In genomic region chr20:16241911-16242310, GRCh38 we compare ENCODE assay signal across 18 cellular contexts.
A peak's percentile ranks its signal among the peaks of the same experiment; 100 is the strongest.
DNase-seq lines count a peak whose midpoint lies in the region; ATAC-seq, FAIRE-seq and TF ChIP-seq lines count a peak whose summit lies in the region.
"Had no signal": no experiment of that assay in that cellular context is flagged by ENCODE, and none has a peak within 500 bp of the region (broad histone marks: within the 10 kb centered on the region; RNA-seq: fewer than 3 reads in every experiment).

No MANE protein-coding gene starts in this region.

- POLR2A ChIA-PET in SK-N-SH (lab: Yijun Ruan, JAX) = no interaction called here

- no peak overlapping the region for H3K9ac ChIP-seq in SK-N-SH
- H3K9ac ChIP-seq in kidney (ENCODE audit: low read length in 2 of 2) = no peak overlapping the region

- no peaks in the 10 kb centered on the region for H3F3A ChIP-seq in SK-N-SH (replicated peaks; ENCODE audit: insufficient read depth)

- H3K4me3 ChIP-seq in SK-N-SH (ENCODE audit: low read depth in 2 of 2, low read length in 1 of 2) = no peak overlapping the region
- H3K4me3 ChIP-seq in RWPE2 (ENCODE audit: severe bottlenecking) = no peak overlapping the region
- no peak overlapping the region for H3K4me3 ChIP-seq in left ventricle myocardium inferior
- H3K4me3 ChIP-seq in kidney (ENCODE audit: low read length in 2 of 2) = no peak overlapping the region
- H3K4me3 ChIP-seq: A549, Peyer's patch, smooth muscle cell, upper lobe of right lung had no signal

- H3K9me3 ChIP-seq in SK-N-SH (no peaks in the 10 kb centered on the region), RWPE2 (ENCODE audit: severe bottlenecking) (no peaks in the 10 kb centered on the region), left ventricle myocardium inferior (replicated peaks) (peaks cover 38% of the 10 kb centered on the region), kidney (ENCODE audit: control insufficient read depth in 1 of 2, low read length in 2 of 2) (peaks cover 0 to 15% of the 10 kb centered on the region in 2 donors)
- H3K9me3 ChIP-seq: upper lobe of right lung had no signal

- peak; percentile 71 for TF ChIP-seq RAD21 in SK-N-SH (IDR thresholded peaks at IDR 0.05; ENCODE audit: low read length)

- H3K79me2 ChIP-seq in SK-N-SH (ENCODE audit: insufficient read depth) = no peaks in the 10 kb centered on the region

- H3K36me3 Mint-ChIP-seq in stimulated activated memory B cell treated with anti-CD40 and anti-IgM and Interleukin-4, amounts not matched to agents 10 μg/mL and 1 μg/mL and 100 μg/mL, for 72 hours = peaks cover 20% of the 10 kb centered on the region
- H3K36me3 Mint-ChIP-seq: activated naive CD4-positive, alpha-beta T cell treated with anti-CD3 and anti-CD28 coated beads, Interleukin-2, amount 50 U/mL, for 24 hours had no signal

- CTCF ChIA-PET in SK-N-SH (lab: Yijun Ruan, JAX) = interaction anchor here (1.3 to 1.8 kb wide), 4 partner anchors 8 to 234 kb away, joined by 3 to 7 read pairs (median 4); no protein-coding TSS in a partner anchor

- peaks cover 6% of the 10 kb centered on the region for H3K4me1 Mint-ChIP-seq in stimulated activated memory B cell treated with anti-CD40 and anti-IgM and Interleukin-4, amounts not matched to agents 10 μg/mL and 1 μg/mL and 100 μg/mL, for 72 hours
- H3K4me1 Mint-ChIP-seq: activated naive CD4-positive, alpha-beta T cell treated with anti-CD3 and anti-CD28 coated beads, Interleukin-2, amount 50 U/mL, for 24 hours; immature natural killer cell had no signal

- peaks cover 19% of the 10 kb centered on the region for H3K9me3 Mint-ChIP-seq in stimulated activated memory B cell treated with anti-CD40 and anti-IgM and Interleukin-4, amounts not matched to agents 10 μg/mL and 1 μg/mL and 100 μg/mL, for 72 hours

- no peaks in the 10 kb centered on the region for H3K9me2 ChIP-seq in SK-N-SH

- no peak; the same call in 2 of the 3 replicates for ATAC-seq in SK-N-SH treated with all-trans-retinoic acid at 6 μM for 48 hours
- 0 out of 3 replicates have a peak, but pooled peaks have one; percentile 31 for ATAC-seq in RWPE2 (ENCODE audit: low read depth)
- ATAC-seq in stimulated activated memory B cell treated with anti-CD40 and anti-IgM and Interleukin-4, amounts not matched to agents 10 μg/mL and 1 μg/mL and 100 μg/mL, for 72 hours = peak; percentile 67
- ATAC-seq: naive thymus-derived CD8-positive, alpha-beta T cell; upper lobe of right lung had no signal

- no peak for TF ChIP-seq EP300 in SK-N-SH (IDR thresholded peaks at IDR 0.05; ENCODE audit: borderline replicate concordance in 1 of 2, low read depth in 1 of 2, low read length in 1 of 2)

- no peak overlapping the region for H3K4me3 Mint-ChIP-seq in stimulated activated memory B cell treated with anti-CD40 and anti-IgM and Interleukin-4, amounts not matched to agents 10 μg/mL and 1 μg/mL and 100 μg/mL, for 72 hours
- H3K4me3 Mint-ChIP-seq: activated naive CD4-positive, alpha-beta T cell treated with anti-CD3 and anti-CD28 coated beads, Interleukin-2, amount 50 U/mL, for 24 hours; immature natural killer cell; naive thymus-derived CD8-positive, alpha-beta T cell had no signal

- H3K4me2 ChIP-seq in SK-N-SH = no peak overlapping the region
- H3K4me2 ChIP-seq: A549, smooth muscle cell had no signal

- no peak for FAIRE-seq in kidney (lab: Jason Lieb, UNC)
- FAIRE-seq: A549, colon had no signal

- H3K4me1 ChIP-seq in SK-N-SH (ENCODE audit: control insufficient read depth in 1 of 2, insufficient read depth in 2 of 2, low read depth in 1 of 2, low read length in 1 of 2) = peaks cover 0 to 28% of the 10 kb centered on the region in 2 experiments; a peak in 2 of 4 replicates
- no peaks in the 10 kb centered on the region for H3K4me1 ChIP-seq in RWPE2 (ENCODE audit: insufficient read depth, poor library complexity, severe bottlenecking)
- no peaks in the 10 kb centered on the region for H3K4me1 ChIP-seq in left ventricle myocardium inferior
- no peaks in the 10 kb centered on the region for H3K4me1 ChIP-seq in kidney (ENCODE audit: control insufficient read depth in 1 of 2, insufficient read depth in 1 of 2, low read depth in 1 of 2, low read length in 2 of 2)
- H3K4me1 ChIP-seq: A549, Peyer's patch, upper lobe of right lung had no signal

- DNase-seq in SK-N-SH (peak; percentile 38), RWPE2 (ENCODE audit: low spot score) (no peak), left ventricle myocardium inferior (no peak), GOT3 (lab: John Stamatoyannopoulos, UW) (no peak), kidney (no peak), NOMO-1 treated with DMSO at 0.1 percent for 48 hours (lab: John Stamatoyannopoulos, UW; ENCODE audit: unreplicated experiment) (no peak)
- DNase-seq: DND-41; naive thymus-derived CD8-positive, alpha-beta T cell; NCI-H2081; Peyer's patch; upper lobe of right lung had no signal

- H3K27ac Mint-ChIP-seq in stimulated activated memory B cell treated with anti-CD40 and anti-IgM and Interleukin-4, amounts not matched to agents 10 μg/mL and 1 μg/mL and 100 μg/mL, for 72 hours = peak overlapping the region; percentile 0
- H3K27ac Mint-ChIP-seq: activated naive CD4-positive, alpha-beta T cell treated with anti-CD3 and anti-CD28 coated beads, Interleukin-2, amount 50 U/mL, for 24 hours; immature natural killer cell; naive thymus-derived CD8-positive, alpha-beta T cell had no signal

- intact Hi-C loops in left ventricle myocardium inferior (cut with micrococcal nuclease) = no loop called here
- intact Hi-C loops in kidney (cut with DNase I) = no loop called here

- H3K27ac ChIP-seq in SK-N-SH (ENCODE audit: low read depth in 2 of 2, low read length in 1 of 2) = peak overlapping the region in 1 of 2 experiments; percentile 22; a peak in 2 of 4 replicates
- no peak overlapping the region for H3K27ac ChIP-seq in RWPE2 (ENCODE audit: poor library complexity, severe bottlenecking)
- no peak overlapping the region for H3K27ac ChIP-seq in left ventricle myocardium inferior (replicated peaks)
- no peak overlapping the region for H3K27ac ChIP-seq in kidney (ENCODE audit: low read depth in 2 of 2, low read length in 2 of 2)
- H3K27ac ChIP-seq: A549, Peyer's patch, upper lobe of right lung had no signal

- no peak overlapping the region for H2AFZ ChIP-seq in SK-N-SH (ENCODE audit: low read depth)

- H4K20me1 ChIP-seq in SK-N-SH (ENCODE audit: insufficient read depth) = no peaks in the 10 kb centered on the region

- no peaks in the 10 kb centered on the region for H3K27me3 Mint-ChIP-seq in stimulated activated memory B cell treated with anti-CD40 and anti-IgM and Interleukin-4, amounts not matched to agents 10 μg/mL and 1 μg/mL and 100 μg/mL, for 72 hours
- H3K27me3 Mint-ChIP-seq: activated naive CD4-positive, alpha-beta T cell treated with anti-CD3 and anti-CD28 coated beads, Interleukin-2, amount 50 U/mL, for 24 hours had no signal

- H3K27me3 ChIP-seq in SK-N-SH (ENCODE audit: insufficient read depth) (no peaks in the 10 kb centered on the region), RWPE2 (ENCODE audit: insufficient read depth, poor library complexity, severe bottlenecking) (no peaks in the 10 kb centered on the region), left ventricle myocardium inferior (ENCODE audit: low read depth) (peaks cover under 1% of the 10 kb centered on the region)
- H3K27me3 ChIP-seq: Peyer's patch, upper lobe of right lung had no signal

- no peaks in the 10 kb centered on the region for H3K36me3 ChIP-seq in SK-N-SH (replicated peaks in 1 of 2; ENCODE audit: control insufficient read depth in 1 of 2, insufficient read depth in 2 of 2, low read length in 1 of 2)
- no peaks in the 10 kb centered on the region for H3K36me3 ChIP-seq in RWPE2 (ENCODE audit: low read depth)
- no peaks in the 10 kb centered on the region for H3K36me3 ChIP-seq in left ventricle myocardium inferior
- H3K36me3 ChIP-seq in kidney (ENCODE audit: control insufficient read depth in 1 of 2, insufficient read depth in 2 of 2, low read length in 2 of 2) = no peaks in the 10 kb centered on the region
- H3K36me3 ChIP-seq: Peyer's patch, upper lobe of right lung had no signal

- TF ChIP-seq CTCF in SK-N-SH (IDR thresholded peaks at IDR 0.05) (no peak), RWPE2 (IDR thresholded peaks at IDR 0.05; ENCODE audit: poor library complexity, severe bottlenecking) (no peak), left ventricle myocardium inferior (IDR thresholded peaks at IDR 0.05; ENCODE audit: borderline replicate concordance) (peak; percentile 47), kidney (IDR thresholded peaks at IDR 0.05; ENCODE audit: borderline replicate concordance, extremely low read depth, insufficient read depth) (no peak)

TF ChIP-seq in SK-N-SH, 30 proteins besides CTCF, POLR2A, EP300 and RAD21 (continues in another document):
- TF ChIP-seq SMC3 (IDR thresholded peaks at IDR 0.05; ENCODE audit: low read depth, low read length) (peak; percentile 31; the same call in 1 of the 2 replicates), MXI1 (IDR thresholded peaks at IDR 0.05; ENCODE audit: low read depth, low read length) (peak; percentile 25; the same call in 1 of the 2 replicates)
- TF ChIP-seq, protein P1, sequence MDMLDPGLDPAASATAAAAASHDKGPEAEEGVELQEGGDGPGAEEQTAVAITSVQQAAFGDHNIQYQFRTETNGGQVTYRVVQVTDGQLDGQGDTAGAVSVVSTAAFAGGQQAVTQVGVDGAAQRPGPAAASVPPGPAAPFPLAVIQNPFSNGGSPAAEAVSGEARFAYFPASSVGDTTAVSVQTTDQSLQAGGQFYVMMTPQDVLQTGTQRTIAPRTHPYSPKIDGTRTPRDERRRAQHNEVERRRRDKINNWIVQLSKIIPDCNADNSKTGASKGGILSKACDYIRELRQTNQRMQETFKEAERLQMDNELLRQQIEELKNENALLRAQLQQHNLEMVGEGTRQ (IDR thresholded peaks at IDR 0.05; ENCODE audit: borderline replicate concordance, low read depth, low read length) = no peak

TF ChIP-seq in SK-N-SH treated with all-trans-retinoic acid at 6 μM for 48 hours, 23 proteins besides CTCF, POLR2A, EP300 and RAD21 (continues in another document):
- TF ChIP-seq ZFP3 (CRISPR knock-in tag; IDR thresholded peaks at IDR 0.05) (no peak), TOX (CRISPR knock-in tag; IDR thresholded peaks at IDR 0.05; ENCODE audit: borderline replicate concordance) (no peak)
- TF ChIP-seq, protein P2, sequence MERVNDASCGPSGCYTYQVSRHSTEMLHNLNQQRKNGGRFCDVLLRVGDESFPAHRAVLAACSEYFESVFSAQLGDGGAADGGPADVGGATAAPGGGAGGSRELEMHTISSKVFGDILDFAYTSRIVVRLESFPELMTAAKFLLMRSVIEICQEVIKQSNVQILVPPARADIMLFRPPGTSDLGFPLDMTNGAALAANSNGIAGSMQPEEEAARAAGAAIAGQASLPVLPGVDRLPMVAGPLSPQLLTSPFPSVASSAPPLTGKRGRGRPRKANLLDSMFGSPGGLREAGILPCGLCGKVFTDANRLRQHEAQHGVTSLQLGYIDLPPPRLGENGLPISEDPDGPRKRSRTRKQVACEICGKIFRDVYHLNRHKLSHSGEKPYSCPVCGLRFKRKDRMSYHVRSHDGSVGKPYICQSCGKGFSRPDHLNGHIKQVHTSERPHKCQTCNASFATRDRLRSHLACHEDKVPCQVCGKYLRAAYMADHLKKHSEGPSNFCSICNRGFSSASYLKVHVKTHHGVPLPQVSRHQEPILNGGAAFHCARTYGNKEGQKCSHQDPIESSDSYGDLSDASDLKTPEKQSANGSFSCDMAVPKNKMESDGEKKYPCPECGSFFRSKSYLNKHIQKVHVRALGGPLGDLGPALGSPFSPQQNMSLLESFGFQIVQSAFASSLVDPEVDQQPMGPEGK (CRISPR knock-in tag; IDR thresholded peaks at IDR 0.05; ENCODE audit: borderline replicate concordance) = no peak
